ENCODE assay signal across 27 cellular contexts in genomic region chr1:38464071-38464661, GRCh38.
DNase-seq lines count a peak whose midpoint lies in the region; ATAC-seq and TF ChIP-seq lines count a peak whose summit lies in the region.
"Had no signal": no experiment of that assay in that cellular context is flagged by ENCODE, and none has a peak within 500 bp of the region (broad histone marks: within the 10 kb centered on the region; RNA-seq: fewer than 3 reads in every experiment).

No MANE protein-coding gene starts in this region.

- intact Hi-C loops in esophagus muscularis mucosa (cut with DNase I): no loop called here

- H3K9me3 ChIP-seq in esophagus muscularis mucosa (peaks cover 0 to 9% (median 0%) of the 10 kb centered on the region in 4 donors), neuronal stem cell (replicated peaks in 1 of 2; ENCODE audit: control insufficient read depth in 2 of 2, insufficient read depth in 1 of 2, low read depth in 1 of 2, low read length in 2 of 2) (peaks cover 2 to 6% of the 10 kb centered on the region in 2 donors)

- H2AFZ ChIP-seq in neuronal stem cell (ENCODE audit: low read length): no peak overlapping the region
- H2AFZ ChIP-seq: PC-9 had no signal

- no peak overlapping the region for H2BK120ac ChIP-seq in neuronal stem cell (ENCODE audit: low read depth, low read length)

- no peak overlapping the region for H3K9ac ChIP-seq in neuronal stem cell (ENCODE audit: low read depth, low read length, poor library complexity)

- H2AK5ac ChIP-seq in neuronal stem cell (ENCODE audit: low read depth, low read length): no peak overlapping the region

- no peak overlapping the region for H2BK5ac ChIP-seq in neuronal stem cell (ENCODE audit: low read length)

- H4K91ac ChIP-seq in neuronal stem cell (ENCODE audit: low read depth, low read length, poor library complexity): no peak overlapping the region

- no peak for TF ChIP-seq EP300 in esophagus muscularis mucosa (IDR thresholded peaks at IDR 0.05)

- H3K79me1 ChIP-seq in neuronal stem cell (ENCODE audit: low read depth, low read length): no peaks in the 10 kb centered on the region

- H3K4me3 ChIP-seq in esophagus muscularis mucosa (no peak overlapping the region), neuronal stem cell (ENCODE audit: low read length in 2 of 2) (no peak overlapping the region)
- H3K4me3 ChIP-seq: PC-9, SK-N-MC had no signal

- H3K4ac ChIP-seq in neuronal stem cell (ENCODE audit: low read length): no peak overlapping the region

- H3K4me1 ChIP-seq in esophagus muscularis mucosa (no peaks in the 10 kb centered on the region), neuronal stem cell (ENCODE audit: control insufficient read depth in 2 of 2, insufficient read depth in 1 of 2, low read depth in 1 of 2, low read length in 2 of 2) (peaks cover 0 to 9% of the 10 kb centered on the region in 2 donors)

- DNase-seq in NCI-H82 (lab: John Stamatoyannopoulos, UW) (peak; percentile 47), NCI-H82 treated with DMSO at 0.1 percent for 48 hours (lab: John Stamatoyannopoulos, UW; ENCODE audit: unreplicated experiment) (no peak), esophagus muscularis mucosa (ENCODE audit: extremely low spot score) (peak; percentile 55), neuronal stem cell (ENCODE audit: low spot score) (no peak), NCI-H128 (lab: John Stamatoyannopoulos, UW; ENCODE audit: unreplicated experiment) (no peak)
- no peak for DNase-seq in stimulated activated CD4-positive, alpha-beta T cell treated with anti-CD3 and anti-CD28 coated beads, Interleukin-15, amount 100 ng/mL, for 24 hours
- DNase-seq: 8988T; Calu3; CD8-positive, alpha-beta memory T cell; EL; GF-D8; H9; KBM-7; MM.1S; NCI-H1092; NCI-H1436 treated with DMSO at 0.1 percent for 48 hours; NCI-H1930; NCI-H226; NCI-H510A treated with DMSO at 0.1 percent for 48 hours; PC-9; RPMI8226; SHP77; SW 1271 had no signal

- no peak overlapping the region for H3K4me2 ChIP-seq in neuronal stem cell (ENCODE audit: insufficient read depth, low read length, poor library complexity, severe bottlenecking)
- H3K4me2 ChIP-seq: PC-9 had no signal

- H3K14ac ChIP-seq in neuronal stem cell (ENCODE audit: low read length): no peak overlapping the region

- no peak overlapping the region for H3K27ac ChIP-seq in esophagus muscularis mucosa (replicated peaks in 1 of 4)
- H3K27ac ChIP-seq in neuronal stem cell (replicated peaks; ENCODE audit: low read length): no peak overlapping the region
- H3K27ac ChIP-seq: C4-2B, HL-60, PC-9, SK-N-MC had no signal

- TF ChIP-seq POLR2A in esophagus muscularis mucosa (IDR thresholded peaks at IDR 0.05; ENCODE audit: low read depth): no peak

- H2BK15ac ChIP-seq in neuronal stem cell (ENCODE audit: low read length): no peak overlapping the region

- no peak for TF ChIP-seq CTCF in esophagus muscularis mucosa (IDR thresholded peaks at IDR 0.05)

- H3K36me3 ChIP-seq in esophagus muscularis mucosa (no peaks in the 10 kb centered on the region), neuronal stem cell (replicated peaks in 1 of 2; ENCODE audit: control insufficient read depth in 2 of 2, insufficient read depth in 2 of 2, low read length in 2 of 2) (peaks cover 0 to 1% of the 10 kb centered on the region in 2 donors)

- H3K27me3 ChIP-seq in esophagus muscularis mucosa (peaks cover 0 to 21% (median 0%) of the 10 kb centered on the region in 4 donors), neuronal stem cell (ENCODE audit: control insufficient read depth in 3 of 3, insufficient read depth in 3 of 3, low read depth in 1 of 3, low read length in 3 of 3) (no peaks in the 10 kb centered on the region)

- ATAC-seq in HG03354 (IDR thresholded peaks at IDR 0.05; ENCODE audit: poor library complexity, severe bottlenecking, unreplicated experiment): no peak

- peak overlapping the region; percentile 36 for H3K18ac ChIP-seq in neuronal stem cell (ENCODE audit: low read length)

- 38% methylated on average over 7 of the region's 7 CpGs for WGBS in esophagus muscularis mucosa
- no CpG with 5 or more reads among the region's 7 CpGs for WGBS in neuronal stem cell (ENCODE audit: extremely low coverage in 2 of 2, insufficient read length in 2 of 2, insufficient replicate concordance in 1 of 2), 2 donors

- no peak overlapping the region for H3K23ac ChIP-seq in neuronal stem cell (ENCODE audit: low read depth, low read length, poor library complexity)

- H2BK12ac ChIP-seq in neuronal stem cell (ENCODE audit: low read length): no peak overlapping the region

- H4K8ac ChIP-seq in neuronal stem cell (ENCODE audit: low read depth, low read length): no peak overlapping the region

Comparison
In these comparisons a context has a peak if more than half of its experiments do, and no peak if none do; other contexts are left out.
1. DNase-seq: peak in NCI-H82 (single experiment) and esophagus muscularis mucosa (single experiment); none in NCI-H82 treated with DMSO at 0.1 percent for 48 hours (single experiment), neuronal stem cell (single experiment), stimulated activated CD4-positive, alpha-beta T cell treated with anti-CD3 and anti-CD28 coated beads, Interleukin-15, amount 100 ng/mL, for 24 hours (single experiment) and NCI-H128 (single experiment).